ENCODE assay signal across 8 cellular contexts in genomic region chr5:179060116-179061008, GRCh38. TPM values are rescaled to one million over a fixed set of nuclear protein-coding genes. Genes with fewer than 3 reads are reported as not detected.
DNase-seq lines count a peak whose midpoint lies in the region; ATAC-seq and TF ChIP-seq lines count a peak whose summit lies in the region.

TSS of gene ZNF354C (plus strand) at chr5:179060373. CDS start at chr5:179062069, 1,696 bp downstream.

- H3K27me3 Mint-ChIP-seq in natural killer cell (ENCODE audit: low read depth in 2 of 2): peaks cover 7 to 13% of the 10 kb centered on the region in 2 donors

- H2AFZ ChIP-seq in PC-9 (peak within 1 kb of the TSS; percentile 90), OCI-LY7 (ENCODE audit: low read length) (no peak within 1 kb of the TSS)

- ATAC-seq in HG02623 (IDR thresholded peaks at IDR 0.05; ENCODE audit: unreplicated experiment) (peak; percentile 68), natural killer cell (peak; percentile 94 to 98 (median 97))

- peak within 1 kb of the TSS; percentile 87 to 91 for H3K27ac Mint-ChIP-seq in natural killer cell

- no peaks in the 10 kb centered on the region for H3K79me2 ChIP-seq in PC-9 (ENCODE audit: low read depth)
- H3K79me2 ChIP-seq in OCI-LY7 (ENCODE audit: insufficient read depth, low read depth, low read length): no peaks in the 10 kb centered on the region

- H3K4me1 Mint-ChIP-seq in natural killer cell: peaks cover 33 to 41% of the 10 kb centered on the region in 2 donors

- peaks cover 15% of the 10 kb centered on the region for H3K9me3 ChIP-seq in PC-9 (ENCODE audit: insufficient read depth, low read depth)
- H3K9me3 ChIP-seq in OCI-LY7 (ENCODE audit: low read length): no peaks in the 10 kb centered on the region

- TF ChIP-seq CTCF in PC-9 (conservative IDR thresholded peaks at IDR 0.05) (no peak), natural killer cell (IDR thresholded peaks at IDR 0.05) (no peak), OCI-LY7 (conservative IDR thresholded peaks at IDR 0.05; ENCODE audit: low read length) (no peak)

- peak within 1 kb of the TSS; percentile 96 for H3K4me3 Mint-ChIP-seq in natural killer cell

- CTCF ChIA-PET in PC-9 (lab: Charles Lee): interaction anchor here (0.6 to 1.1 kb wide), 2 partner anchors 330 to 489 kb away, joined by 3 read pairs; partner anchors contain the start of gene ZNF354A
- CTCF ChIA-PET in OCI-LY7 (lab: Charles Lee; ENCODE audit: unreplicated experiment): no interaction called here

- no peaks in the 10 kb centered on the region for H3F3A ChIP-seq in PC-9 (ENCODE audit: insufficient read depth, low read depth)

- H3K27me3 ChIP-seq in PC-9 (ENCODE audit: insufficient read depth, low read depth): no peaks in the 10 kb centered on the region

- H3K27ac ChIP-seq in PC-9: no peak within 1 kb of the TSS
- no peak within 1 kb of the TSS for H3K27ac ChIP-seq in OCI-LY7 (ENCODE audit: low read depth, low read length, poor library complexity, severe bottlenecking)

- H3K4me3 ChIP-seq in PC-9: peak within 1 kb of the TSS; percentile 69
- H3K4me3 ChIP-seq in OCI-LY7 (ENCODE audit: low read depth, low read length, poor library complexity, severe bottlenecking): no peak within 1 kb of the TSS

- peak within 1 kb of the TSS; percentile 82 for H3K4me2 ChIP-seq in PC-9
- H3K4me2 ChIP-seq in OCI-LY7 (ENCODE audit: low read length): no peak within 1 kb of the TSS

- DNase-seq in CD1c-positive myeloid dendritic cell (ENCODE audit: extremely low spot score): peak; percentile 85
- DNase-seq in PC-9: peak; percentile 60 to 71
- DNase-seq in activated gamma-delta T cell treated with anti-CD3 and anti-CD28 coated beads, Interleukin-2, amount 50 U/mL, for 16 hours (ENCODE audit: low read depth): peak; percentile 71
- peak; percentile 75 for DNase-seq in fibroblast of the conjunctiva (ENCODE audit: low read depth)
- peak; percentile 81 for DNase-seq in natural killer cell
- DNase-seq in stimulated activated CD8-positive, alpha-beta memory T cell treated with anti-CD3 and anti-CD28 coated beads, Interleukin-7, amount 100 ng/mL, for 4 hours (ENCODE audit: low read depth in 2 of 2): peak; percentile 80 to 84
- DNase-seq in OCI-LY7 (ENCODE audit: low spot score): no peak

- H3K9me2 ChIP-seq in PC-9 (ENCODE audit: insufficient read depth): no peaks in the 10 kb centered on the region
- no peaks in the 10 kb centered on the region for H3K9me2 ChIP-seq in OCI-LY7 (ENCODE audit: insufficient read depth, low read length)

- intact Hi-C loops in PC-9 (cut with micrococcal nuclease; ENCODE audit: unreplicated experiment) (loop anchor here (5.0 kb wide), 1 partner anchor 328 kb away; the partner anchor contains the start of gene ZNF354A), natural killer cell (cut with micrococcal nuclease) (loop anchor here (1.0 kb wide), 2 partner anchors 37 to 330 kb away; partner anchors contain the start of genes ZNF354A and ZNF879), OCI-LY7 (cut with micrococcal nuclease; ENCODE audit: unreplicated experiment) (no loop called here)

- peaks cover 4% of the 10 kb centered on the region for H3K36me3 Mint-ChIP-seq in natural killer cell

- H3K36me3 ChIP-seq in PC-9 (ENCODE audit: low read depth) (0 out of 2 replicates have a peak, but pooled peaks cover 4% of the 10 kb centered on the region), OCI-LY7 (ENCODE audit: insufficient read depth, low read length) (no peaks in the 10 kb centered on the region)

- H3K9me3 Mint-ChIP-seq in natural killer cell: peaks cover 0 to 2% of the 10 kb centered on the region in 2 donors

- BruUV-seq in PC-9 (replicated peaks; lab: Mats Ljungman, UMichigan) (TSS peak; percentile 26), OCI-LY7 (replicated peaks; lab: Mats Ljungman, UMichigan) (no TSS peak)

- POLR2A ChIA-PET in PC-9 (lab: Charles Lee; ENCODE audit: unreplicated experiment) (interaction anchor here (0.7 kb wide), 1 partner anchor 219 kb away, joined by 4 read pairs; no protein-coding TSS in a partner anchor), OCI-LY7 (lab: Charles Lee) (no interaction called here)

- H3K4me1 ChIP-seq in PC-9 (replicated peaks; ENCODE audit: insufficient read depth) (0 out of 2 replicates have a peak, but pooled peaks cover 6% of the 10 kb centered on the region), OCI-LY7 (ENCODE audit: insufficient read depth, low read length, poor library complexity, severe bottlenecking) (no peaks in the 10 kb centered on the region)

- H4K20me1 ChIP-seq in PC-9 (ENCODE audit: insufficient read depth) (no peaks in the 10 kb centered on the region), OCI-LY7 (ENCODE audit: insufficient read depth, low read length) (no peaks in the 10 kb centered on the region)

RNA-seq across cellular contexts. Expression of gene ZNF354C, which starts in this region (rescaled TPM):
- total RNA-seq in PC-9 (2021) (2.5 and 2.7 TPM in 2 replicates), natural killer cell (1 to 10 TPM; 4.0 to 7.4 (median 4.9) TPM), OCI-LY7 (2022) (not detected in 2 replicates)
- total RNA-seq in OCI-LY7 (2014; rRNA removed; shearing (Covaris generic)): not detected in 2 replicates
